8 cellular contexts compared by ENCODE assay signal in genomic region chr6:41922154-41922553, GRCh38. TPM values are rescaled to one million over a fixed set of nuclear protein-coding genes. Genes with fewer than 3 reads are reported as not detected.
DNase-seq lines count a peak whose midpoint lies in the region; ATAC-seq, FAIRE-seq and TF ChIP-seq lines count a peak whose summit lies in the region.

No MANE protein-coding gene starts in this region.

- in situ Hi-C loops in K562 (cut with MboI) = no loop called here

- H3K18ac ChIP-seq in mesenchymal stem cell (ENCODE audit: low read depth in 1 of 2, low read length in 2 of 2) = no peak overlapping the region

- no peak overlapping the region for H4K8ac ChIP-seq in mesenchymal stem cell (ENCODE audit: low read length)

- H3K27ac ChIP-seq in left ventricle myocardium inferior (replicated peaks) = no peak overlapping the region
- H3K27ac ChIP-seq in K562 (ENCODE audit: extremely low read depth, low read depth, low read length) = peak overlapping the region; percentile 98
- no peak overlapping the region for H3K27ac ChIP-seq in mesenchymal stem cell (ENCODE audit: low read length, poor library complexity, severe bottlenecking)
- peak overlapping the region; percentile 90 for H3K27ac ChIP-seq in vagina

- ATAC-seq in K562 (no peak), HG02852 (IDR thresholded peaks at IDR 0.05; ENCODE audit: unreplicated experiment) (no peak), GM18861 (IDR thresholded peaks at IDR 0.05; ENCODE audit: unreplicated experiment) (no peak)

- H3K4me2 ChIP-seq in K562 (ENCODE audit: insufficient read depth, low read length) (peak overlapping the region; percentile 96), mesenchymal stem cell (ENCODE audit: low read length, poor library complexity, severe bottlenecking) (peak overlapping the region; percentile 85)

- WGBS in K562 (ENCODE audit: insufficient coverage, low coverage, missing lambda C conversion rate) = 3% methylated on average over 7 of the region's 7 CpGs
- WGBS in mesenchymal stem cell = 11% methylated on average over 6 of the region's 7 CpGs

- H2AK5ac ChIP-seq in mesenchymal stem cell (ENCODE audit: low read length, severe bottlenecking) = no peak overlapping the region

- TF ChIP-seq RAD21 in K562 (CRISPR knock-in tag; conservative IDR thresholded peaks at IDR 0.05 in 1 of 2, IDR thresholded peaks at IDR 0.05 in 1 of 2) = no peak

- no peak overlapping the region for H2BK12ac ChIP-seq in mesenchymal stem cell (ENCODE audit: low read length in 2 of 2)

- H3K79me1 ChIP-seq in mesenchymal stem cell (replicated peaks; ENCODE audit: low read length, poor library complexity, severe bottlenecking) = peaks cover 2% of the 10 kb centered on the region

- H3K9me3 ChIP-seq in left ventricle myocardium inferior (replicated peaks) = no peaks in the 10 kb centered on the region
- H3K9me3 ChIP-seq in K562 (replicated peaks; ENCODE audit: control insufficient read depth, insufficient read depth, low read depth, low read length) = no peaks in the 10 kb centered on the region
- no peaks in the 10 kb centered on the region for H3K9me3 ChIP-seq in mesenchymal stem cell (ENCODE audit: control insufficient read depth, low read length)
- no peaks in the 10 kb centered on the region for H3K9me3 ChIP-seq in vagina

- H3K4ac ChIP-seq in mesenchymal stem cell (ENCODE audit: low read depth in 1 of 2, low read length in 2 of 2) = no peak overlapping the region

- peaks cover under 1% of the 10 kb centered on the region for H3K9me1 ChIP-seq in K562 (ENCODE audit: control insufficient read depth, insufficient read depth, low read length)

- intact Hi-C loops in left ventricle myocardium inferior (cut with micrococcal nuclease) (loop anchor here (10.0 kb wide), 1 partner anchor 127 kb away; no protein-coding TSS in a partner anchor), cardiac septum (cut with DNase I) (loop anchor here (2.0 to 5.0 kb wide), 4 partner anchors 19 to 295 kb away; partner anchors contain the start of genes CCND3 and MRPS10), K562 (cut with micrococcal nuclease) (loop anchor here (5.0 kb wide), 1 partner anchor 75 kb away; no protein-coding TSS in a partner anchor), vagina (cut with DNase I) (no loop called here)

- peaks cover 86% of the 10 kb centered on the region for H3K79me2 ChIP-seq in K562 (ENCODE audit: control insufficient read depth, insufficient read depth, low read length)

- no peak overlapping the region for H4K91ac ChIP-seq in mesenchymal stem cell (ENCODE audit: low read length)

- H2AFZ ChIP-seq in K562 (ENCODE audit: low read depth, low read length) = peak overlapping the region; percentile 98
- no peak overlapping the region for H2AFZ ChIP-seq in mesenchymal stem cell (ENCODE audit: low read depth, low read length)

- H3K27me3 ChIP-seq in left ventricle myocardium inferior (ENCODE audit: low read depth) (no peaks in the 10 kb centered on the region), K562 (ENCODE audit: control insufficient read depth in 2 of 2, insufficient read depth in 2 of 2, low read length in 2 of 2) (no peaks in the 10 kb centered on the region), mesenchymal stem cell (ENCODE audit: control insufficient read depth in 1 of 2, insufficient read depth in 1 of 2, low read length in 2 of 2) (no peaks in the 10 kb centered on the region), vagina (no peaks in the 10 kb centered on the region)

- peaks cover 11% of the 10 kb centered on the region for H3K36me3 ChIP-seq in left ventricle myocardium inferior
- H3K36me3 ChIP-seq in K562 (ENCODE audit: control insufficient read depth, insufficient read depth, low read length) = peaks cover 48% of the 10 kb centered on the region
- peaks cover 3 to 18% of the 10 kb centered on the region in 2 experiments for H3K36me3 ChIP-seq in mesenchymal stem cell (ENCODE audit: control insufficient read depth in 1 of 2, insufficient read depth in 2 of 2, low read depth in 1 of 2, low read length in 2 of 2)
- H3K36me3 ChIP-seq in vagina = peaks cover 0 to 2% of the 10 kb centered on the region in 2 donors

- H3K4me3 ChIP-seq in left ventricle myocardium inferior (peak overlapping the region; percentile 92), K562 (peak overlapping the region; percentile 82), mesenchymal stem cell (ENCODE audit: insufficient read depth in 1 of 2, low read depth in 1 of 2, low read length in 2 of 2) (peak overlapping the region in 1 of 2 experiments; percentile 86), vagina (peak overlapping the region; percentile 86 to 97)

- H4K20me1 ChIP-seq in K562 (replicated peaks; ENCODE audit: control insufficient read depth, insufficient read depth, low read length) = 0 out of 2 replicates have a peak, but pooled peaks cover 4% of the 10 kb centered on the region

- H3K4me1 ChIP-seq in left ventricle myocardium inferior (peaks cover 55% of the 10 kb centered on the region), K562 (replicated peaks in 1 of 2; ENCODE audit: control insufficient read depth in 2 of 2, insufficient read depth in 2 of 2, low read length in 2 of 2) (peaks cover 14 to 16% of the 10 kb centered on the region in 2 experiments; a peak in 4 of 5 replicates), mesenchymal stem cell (ENCODE audit: control insufficient read depth, insufficient read depth, low read depth, low read length) (peaks cover 6% of the 10 kb centered on the region), vagina (peaks cover 47% of the 10 kb centered on the region)

- no peak overlapping the region for H3K14ac ChIP-seq in mesenchymal stem cell (ENCODE audit: low read length in 2 of 2)

- peak overlapping the region; percentile 98 for H3K9ac ChIP-seq in K562 (ENCODE audit: insufficient read depth in 1 of 2, low read depth in 2 of 2, low read length in 2 of 2)
- peak overlapping the region; percentile 94 for H3K9ac ChIP-seq in mesenchymal stem cell (ENCODE audit: low read length)

- TF ChIP-seq CTCF in left ventricle myocardium inferior (IDR thresholded peaks at IDR 0.05; ENCODE audit: borderline replicate concordance) = no peak
- no peak for TF ChIP-seq CTCF in K562 (IDR thresholded peaks at IDR 0.05 in 2 of 3, conservative IDR thresholded peaks at IDR 0.05 in 1 of 3; ENCODE audit: insufficient read depth in 2 of 3, low read depth in 1 of 3, low read length in 3 of 3)
- no peak for TF ChIP-seq CTCF in vagina (IDR thresholded peaks at IDR 0.05)

- POLR2A ChIA-PET in K562 (lab: Yijun Ruan, JAX) = interaction anchor here (1.6 to 11.8 kb wide), 5 partner anchors 12 to 110 kb away, joined by 3 to 166 read pairs (median 11); partner anchors contain the start of gene CCND3

- TSS peak; percentile 58 for BruUV-seq in K562 (replicated peaks; lab: Mats Ljungman, UMichigan)

- H2BK15ac ChIP-seq in mesenchymal stem cell (ENCODE audit: low read depth, poor library complexity, severe bottlenecking) = no peak overlapping the region

- DNase-seq in left ventricle myocardium inferior (no peak), cardiac septum (ENCODE audit: low spot score) (no peak), K562 (ENCODE audit: extremely low read depth in 1 of 4, low spot score in 3 of 4) (peak in 1 of 4 experiments; percentile 23), mesenchymal stem cell (peak; percentile 39), vagina (ENCODE audit: extremely low spot score in 2 of 2) (no peak), amygdala (lab: John Stamatoyannopoulos, UW) (no peak)

- H2BK120ac ChIP-seq in mesenchymal stem cell (ENCODE audit: low read depth, low read length) = no peak overlapping the region

- TF ChIP-seq EP300 in K562 (IDR thresholded peaks at IDR 0.05; ENCODE audit: low read length) = no peak

- H2BK5ac ChIP-seq in mesenchymal stem cell (ENCODE audit: low read depth, low read length, poor library complexity, severe bottlenecking) = no peak overlapping the region

- FAIRE-seq in K562 (lab: Jason Lieb, UNC) = no peak

- no peak overlapping the region for H3K23ac ChIP-seq in mesenchymal stem cell (ENCODE audit: low read length in 2 of 2)

- TF ChIP-seq POLR2A in K562 (conservative IDR thresholded peaks at IDR 0.05) = no peak
- no peak for TF ChIP-seq POLR2A in vagina (IDR thresholded peaks at IDR 0.05)

- CTCF ChIA-PET in K562 (lab: Yijun Ruan, JAX; ENCODE audit: low intra/inter-chr PET ratio) = interaction anchor here (1.1 to 2.6 kb wide), 2 partner anchors 122 to 135 kb away, joined by 4 to 11 read pairs; partner anchors contain the start of gene TOMM6

RNA-seq across cellular contexts. Expression of gene BYSL, which starts 0.9 kb away (rescaled TPM):
- 9.0 TPM for total RNA-seq in left ventricle myocardium inferior
- total RNA-seq in cardiac septum = 11.3 TPM
- 24.3 and 66.7 TPM in 2 replicates for total RNA-seq in K562 (2011; cell fraction: chromatin; rRNA removed; ENCODE audit: low replicate concordance)
- 56.6 and 60.5 TPM in 2 replicates for total RNA-seq in K562 (2011; cell fraction: nucleolus; rRNA removed)
- total RNA-seq in K562 (2011; cell fraction: nucleoplasm; rRNA removed) = 38.7 and 41.2 TPM in 2 replicates
- 53.4 and 65.4 TPM in 2 replicates for total RNA-seq in K562 (2014; rRNA removed)
- 28.9 and 36.2 TPM in 2 replicates for total RNA-seq in K562 (2014; rRNA removed; fragmentation: Illumina TruSeq; extraction: Trizol)
- total RNA-seq in K562 (2015; rRNA removed; fragmentation: Illumina TruSeq; extraction: Trizol) = 49.1 and 52.1 TPM in 2 replicates
- 90.6 and 92.3 TPM in 2 replicates for total RNA-seq in K562 (2021)
- polyA plus RNA-seq in K562 (2011; rRNA removed) = 70.0 and 70.2 TPM in 2 replicates
- 57.8 and 85.0 TPM in 2 replicates for polyA plus RNA-seq in K562 (2011; cell fraction: cytosol; rRNA removed)
- polyA plus RNA-seq in K562 (2011; cell fraction: nucleus; rRNA removed) = 67.9 and 100 TPM in 2 replicates
- 45.5 and 56.6 TPM in 2 replicates for polyA plus RNA-seq in K562 (2012)
- 67.7 and 73.2 TPM in 2 replicates for polyA plus RNA-seq in K562 (2014; fragmentation: Illumina TruSeq; extraction: Trizol)
- polyA plus RNA-seq in K562 (2014; fragmentation: Nextera tagmentation; extraction: Ambion mirVana) = 10 to 100 TPM; 22.2 to 25.8 TPM
- polyA plus RNA-seq in K562 (2014; rRNA removed) = 68.2 and 90.7 TPM in 2 replicates
- 38.0 and 44.7 TPM in 2 replicates for polyA minus RNA-seq in K562 (2011; rRNA and poly(A)+ RNA removed)
- polyA minus RNA-seq in K562 (2011; cell fraction: cytosol; rRNA and poly(A)+ RNA removed) = 42.5 and 53.4 TPM in 2 replicates
- 30.7 and 40.4 TPM in 2 replicates for polyA minus RNA-seq in K562 (2011; cell fraction: nucleus; rRNA and poly(A)+ RNA removed)
- polyA plus RNA-seq in mesenchymal stem cell (2013, experiment 1 of 2) = 11.3 TPM
- 11.6 TPM for polyA plus RNA-seq in mesenchymal stem cell (2013, experiment 2 of 2)
- total RNA-seq in vagina = 16.0 TPM

RNA-seq across cellular contexts. Expression of gene MED20, which starts 1.2 kb away (rescaled TPM):
- total RNA-seq in left ventricle myocardium inferior (18.1 TPM), cardiac septum (16.5 TPM), K562 (2014; rRNA removed) (27.3 and 33.6 TPM in 2 replicates), K562 (2014; rRNA removed; fragmentation: Illumina TruSeq; extraction: Trizol) (44.6 and 45.7 TPM in 2 replicates), K562 (2015; rRNA removed; fragmentation: Illumina TruSeq; extraction: Trizol) (36.7 and 38.1 TPM in 2 replicates), K562 (2021) (46.0 and 46.5 TPM in 2 replicates), vagina (9.6 TPM)
- 55.3 and 68.5 TPM in 2 replicates for total RNA-seq in K562 (2011; cell fraction: chromatin; rRNA removed; ENCODE audit: low replicate concordance)
- total RNA-seq in K562 (2011; cell fraction: nucleolus; rRNA removed) = 42.0 and 46.7 TPM in 2 replicates
- 54.3 and 70.6 TPM in 2 replicates for total RNA-seq in K562 (2011; cell fraction: nucleoplasm; rRNA removed)
- polyA plus RNA-seq in K562 (2011; rRNA removed) (57.6 and 60.0 TPM in 2 replicates), K562 (2014; fragmentation: Illumina TruSeq; extraction: Trizol) (48.8 and 58.2 TPM in 2 replicates), K562 (2014; fragmentation: Nextera tagmentation; extraction: Ambion mirVana) (10 to 100 TPM; 63.8 to 80.9 TPM), K562 (2014; rRNA removed) (30.4 and 32.1 TPM in 2 replicates)
- polyA plus RNA-seq in K562 (2011; cell fraction: cytosol; rRNA removed) = 61.5 and 69.9 TPM in 2 replicates
- polyA plus RNA-seq in K562 (2011; cell fraction: nucleus; rRNA removed) = 37.6 and 39.3 TPM in 2 replicates
- 30.2 and 30.4 TPM in 2 replicates for polyA plus RNA-seq in K562 (2012)
- 55.4 and 62.0 TPM in 2 replicates for polyA minus RNA-seq in K562 (2011; rRNA and poly(A)+ RNA removed)
- polyA minus RNA-seq in K562 (2011; cell fraction: cytosol; rRNA and poly(A)+ RNA removed) = 21.7 and 24.6 TPM in 2 replicates
- 16.6 and 27.3 TPM in 2 replicates for polyA minus RNA-seq in K562 (2011; cell fraction: nucleus; rRNA and poly(A)+ RNA removed)
- polyA plus RNA-seq in mesenchymal stem cell (2013, experiment 1 of 2) = 13.5 TPM
- polyA plus RNA-seq in mesenchymal stem cell (2013, experiment 2 of 2) = 13.6 TPM

RNA-seq across cellular contexts. Expression of gene CCND3, which starts 19.5 kb away (rescaled TPM):
- total RNA-seq in left ventricle myocardium inferior = 44.5 TPM
- total RNA-seq in cardiac septum = 33.5 TPM
- 88.0 and 191 TPM in 2 replicates for total RNA-seq in K562 (2011; cell fraction: chromatin; rRNA removed; ENCODE audit: low replicate concordance)
- 181 and 188 TPM in 2 replicates for total RNA-seq in K562 (2011; cell fraction: nucleolus; rRNA removed)
- total RNA-seq in K562 (2011; cell fraction: nucleoplasm; rRNA removed) = 138 and 178 TPM in 2 replicates
- total RNA-seq in K562 (2014; rRNA removed) = 112 and 148 TPM in 2 replicates
- total RNA-seq in K562 (2014; rRNA removed; fragmentation: Illumina TruSeq; extraction: Trizol) = 57.5 and 65.7 TPM in 2 replicates
- total RNA-seq in K562 (2015; rRNA removed; fragmentation: Illumina TruSeq; extraction: Trizol) = 75.3 and 75.4 TPM in 2 replicates
- total RNA-seq in K562 (2021) = 196 and 204 TPM in 2 replicates
- polyA plus RNA-seq in K562 (2011; rRNA removed) = 97.4 and 119 TPM in 2 replicates
- 157 and 318 TPM in 2 replicates for polyA plus RNA-seq in K562 (2011; cell fraction: cytosol; rRNA removed)
- polyA plus RNA-seq in K562 (2011; cell fraction: nucleus; rRNA removed) = 168 and 256 TPM in 2 replicates
- 157 and 244 TPM in 2 replicates for polyA plus RNA-seq in K562 (2012)
- polyA plus RNA-seq in K562 (2014; fragmentation: Illumina TruSeq; extraction: Trizol) = 111 and 139 TPM in 2 replicates
- 10 to 100 TPM; 21.5 to 24.7 TPM for polyA plus RNA-seq in K562 (2014; fragmentation: Nextera tagmentation; extraction: Ambion mirVana)
- 124 and 127 TPM in 2 replicates for polyA plus RNA-seq in K562 (2014; rRNA removed)
- polyA minus RNA-seq in K562 (2011; rRNA and poly(A)+ RNA removed) = 47.7 and 77.9 TPM in 2 replicates
- 109 and 120 TPM in 2 replicates for polyA minus RNA-seq in K562 (2011; cell fraction: cytosol; rRNA and poly(A)+ RNA removed)
- 103 and 115 TPM in 2 replicates for polyA minus RNA-seq in K562 (2011; cell fraction: nucleus; rRNA and poly(A)+ RNA removed)
- polyA plus RNA-seq in mesenchymal stem cell (2013, experiment 1 of 2) = 84.5 TPM
- 80.3 TPM for polyA plus RNA-seq in mesenchymal stem cell (2013, experiment 2 of 2)
- 122 TPM for total RNA-seq in vagina

RNA-seq across cellular contexts. Expression of gene USP49, which starts 27.0 kb away (rescaled TPM):
- total RNA-seq in left ventricle myocardium inferior (0.71 TPM), cardiac septum (1.7 TPM), K562 (2014; rRNA removed) (3.9 and 4.3 TPM in 2 replicates), K562 (2014; rRNA removed; fragmentation: Illumina TruSeq; extraction: Trizol) (6.5 and 7.3 TPM in 2 replicates), K562 (2015; rRNA removed; fragmentation: Illumina TruSeq; extraction: Trizol) (4.2 and 4.7 TPM in 2 replicates), K562 (2021) (6.9 and 9.1 TPM in 2 replicates), vagina (9.1 TPM)
- total RNA-seq in K562 (2011; cell fraction: chromatin; rRNA removed; ENCODE audit: low replicate concordance) = 12.0 and 22.0 TPM in 2 replicates
- total RNA-seq in K562 (2011; cell fraction: nucleolus; rRNA removed) = 5.8 and 7.2 TPM in 2 replicates
- 14.2 and 27.4 TPM in 2 replicates for total RNA-seq in K562 (2011; cell fraction: nucleoplasm; rRNA removed)
- polyA plus RNA-seq in K562 (2011; rRNA removed) (9.7 and 9.9 TPM in 2 replicates), K562 (2014; fragmentation: Illumina TruSeq; extraction: Trizol) (7.7 and 8.5 TPM in 2 replicates), K562 (2014; fragmentation: Nextera tagmentation; extraction: Ambion mirVana) (1 to 10 TPM; 1.0 to 1.6 TPM), K562 (2014; rRNA removed) (7.8 and 8.3 TPM in 2 replicates)
- polyA plus RNA-seq in K562 (2011; cell fraction: cytosol; rRNA removed) = 6.0 and 6.7 TPM in 2 replicates
- 16.2 and 20.3 TPM in 2 replicates for polyA plus RNA-seq in K562 (2011; cell fraction: nucleus; rRNA removed)
- polyA plus RNA-seq in K562 (2012) = 5.9 and 6.9 TPM in 2 replicates
- 6.4 and 7.9 TPM in 2 replicates for polyA minus RNA-seq in K562 (2011; rRNA and poly(A)+ RNA removed)
- 3.2 and 3.8 TPM in 2 replicates for polyA minus RNA-seq in K562 (2011; cell fraction: cytosol; rRNA and poly(A)+ RNA removed)
- polyA minus RNA-seq in K562 (2011; cell fraction: nucleus; rRNA and poly(A)+ RNA removed) = 7.0 and 9.3 TPM in 2 replicates
- 1.5 TPM for polyA plus RNA-seq in mesenchymal stem cell (2013, experiment 1 of 2)
- polyA plus RNA-seq in mesenchymal stem cell (2013, experiment 2 of 2) = 1.3 TPM

Comparison
In these comparisons a context has a peak if more than half of its experiments do, and no peak if none do; other contexts are left out.
1. H3K27ac ChIP-seq: peak in K562 (single experiment) and vagina (single experiment); none in left ventricle myocardium inferior (single experiment) and mesenchymal stem cell (single experiment).